In the genomic region with DNA sequence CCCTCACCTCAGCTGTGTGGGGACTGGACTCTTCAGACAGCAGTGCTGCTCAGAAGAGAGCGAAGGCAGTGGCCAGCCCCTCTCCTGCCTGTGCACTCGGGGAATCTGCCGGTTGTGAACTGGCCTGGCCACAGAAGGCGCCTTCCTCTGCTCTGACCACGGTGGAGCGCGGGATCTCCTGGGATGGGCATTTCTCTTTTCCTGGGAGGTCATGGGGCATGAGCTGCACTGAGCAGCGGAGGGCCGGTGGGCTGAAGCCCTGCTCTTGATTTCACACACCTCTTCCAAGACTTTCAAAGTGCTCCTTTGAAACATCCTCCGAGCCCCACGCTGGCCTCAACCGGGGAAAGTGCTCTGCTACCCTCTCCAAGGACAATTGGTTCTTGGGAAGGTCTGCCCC, we compare ENCODE assay signal across 19 cellular contexts.
"Had no signal": no experiment of that assay in that cellular context is flagged by ENCODE, and none has a peak within 500 bp of the region (broad histone marks: within the 10 kb centered on the region; RNA-seq: fewer than 3 reads in every experiment).

No MANE protein-coding gene starts in this region.

- H3K27ac ChIP-seq: adrenal gland, breast epithelium, foreskin keratinocyte, tibial artery, VCaP had no signal

- ATAC-seq: foreskin keratinocyte; left colon; stimulated activated naive CD8-positive, alpha-beta T cell treated with anti-CD3 and anti-CD28 coated beads, Interleukin-15, amount 100 ng/mL, for 72 hours had no signal

- H3K9ac ChIP-seq: SK-N-SH had no signal

- H3K4me3 ChIP-seq: adrenal gland, breast epithelium, lung, tibial artery had no signal

- H3K27me3 Mint-ChIP-seq: activated naive CD8-positive, alpha-beta T cell; stimulated activated naive CD8-positive, alpha-beta T cell treated with anti-CD3 and anti-CD28 coated beads, Interleukin-15, amount 100 ng/mL, for 72 hours had no signal

- DNase-seq: activated naive CD4-positive, alpha-beta T cell; activated T-cell treated with anti-CD3 and anti-CD28 coated beads, Interleukin-2, amount 50 U/mL, for 1 hour; cerebellar nuclear complex; cortex of kidney; foreskin keratinocyte; hypothalamus; left colon; naive B cell; SK-N-SH; stimulated activated CD4-positive, alpha-beta T cell treated with anti-CD3 and anti-CD28 coated beads, Interleukin-1b, Interleukin-23, amount 100 ng/mL, for 48 hours; stimulated activated naive CD8-positive, alpha-beta T cell treated with anti-CD3 and anti-CD28 coated beads, Interleukin-15, amount 100 ng/mL, for 72 hours; tibial artery had no signal

- H3K36me3 Mint-ChIP-seq: activated naive CD8-positive, alpha-beta T cell; naive B cell had no signal

- H3K4me3 Mint-ChIP-seq: activated naive CD8-positive, alpha-beta T cell; naive B cell; neural crest cell; stimulated activated naive CD8-positive, alpha-beta T cell treated with anti-CD3 and anti-CD28 coated beads, Interleukin-15, amount 100 ng/mL, for 72 hours had no signal

- H3K4me1 ChIP-seq: foreskin keratinocyte had no signal

- H3K27me3 ChIP-seq: adrenal gland, breast epithelium, foreskin keratinocyte, tibial artery had no signal

- H3K4me2 ChIP-seq: SK-N-SH had no signal

- H3K9me3 Mint-ChIP-seq: naive B cell; neural crest cell; stimulated activated naive CD8-positive, alpha-beta T cell treated with anti-CD3 and anti-CD28 coated beads, Interleukin-15, amount 100 ng/mL, for 72 hours had no signal

- H3K9me3 ChIP-seq: adrenal gland, breast epithelium, SK-N-SH, tibial artery had no signal

- H3K27ac Mint-ChIP-seq: activated naive CD8-positive, alpha-beta T cell; progenitor cell of endocrine pancreas had no signal

- H3K4me1 Mint-ChIP-seq: stimulated activated naive CD8-positive, alpha-beta T cell treated with anti-CD3 and anti-CD28 coated beads, Interleukin-15, amount 100 ng/mL, for 72 hours had no signal

- H3K36me3 ChIP-seq: adrenal gland, breast epithelium, tibial artery had no signal
